ENCODE assay signal across 28 cellular contexts in genomic region chr4:133143775-133144430, GRCh38. TPM values are rescaled to one million over a fixed set of nuclear protein-coding genes. Genes with fewer than 3 reads are reported as not detected.
"Had no signal": no experiment of that assay in that cellular context is flagged by ENCODE, and none has a peak within 500 bp of the region (broad histone marks: within the 10 kb centered on the region; RNA-seq: fewer than 3 reads in every experiment).

No MANE protein-coding gene starts in this region.

- H3K9ac ChIP-seq: parathyroid adenoma had no signal

- H3K36me3 Mint-ChIP-seq: activated CD8-positive, alpha-beta memory T cell treated with anti-CD3 and anti-CD28 coated beads, Interleukin-2, amount 10 ng/mL, durations not matched to agents 7 days and 5 days; naive thymus-derived CD8-positive, alpha-beta T cell had no signal

- H3K27ac ChIP-seq: breast epithelium, epithelial cell of prostate, esophagus squamous epithelium, heart right ventricle, lower lobe of right lung, parathyroid adenoma, right atrium auricular region, spleen, testis, transverse colon had no signal

- H3K27me3 ChIP-seq: testis had no signal

- H3K4me3 Mint-ChIP-seq: activated CD4-positive, alpha-beta T cell treated with anti-CD3 and anti-CD28 coated beads for 36 hours; activated CD8-positive, alpha-beta memory T cell treated with anti-CD3 and anti-CD28 coated beads, Interleukin-2, amount 10 ng/mL, durations not matched to agents 7 days and 5 days; activated CD8-positive, alpha-beta T cell treated with anti-CD3 and anti-CD28 coated beads, Interleukin-2, amount 10 ng/mL, durations not matched to agents 7 days and 5 days; dendritic cell treated with granulocyte-macrophage colony-stimulating factor and Interleukin-4, amounts not matched to agents 40 ng/mL and 50 ng/mL, for 4 days; naive thymus-derived CD8-positive, alpha-beta T cell; neural crest cell had no signal

- DNase-seq: activated CD4-positive, alpha-beta T cell treated with anti-CD3 and anti-CD28 coated beads for 36 hours; activated CD4-positive, CD25-positive, alpha-beta regulatory T cell; activated CD8-positive, alpha-beta memory T cell treated with anti-CD3 and anti-CD28 coated beads, Interleukin-2, amount 10 ng/mL, durations not matched to agents 7 days and 5 days; activated CD8-positive, alpha-beta T cell treated with anti-CD3 and anti-CD28 coated beads, Interleukin-2, amount 10 ng/mL, durations not matched to agents 7 days and 5 days; activated T-cell treated with anti-CD3 and anti-CD28 coated beads, Interleukin-2, amount 50 U/mL, for 48 hours; central memory CD4-positive, alpha-beta T cell; effector CD8-positive, alpha-beta T cell; esophagus squamous epithelium; foreskin melanocyte; heart right ventricle; lower lobe of right lung; mesenchymal stem cell; naive thymus-derived CD8-positive, alpha-beta T cell; occipital lobe; spleen; stimulated activated naive CD4-positive, alpha-beta T cell; T-helper 2 cell; testis; transverse colon had no signal

- H2AFZ ChIP-seq: parathyroid adenoma had no signal

- H3K27ac Mint-ChIP-seq: activated CD4-positive, alpha-beta T cell treated with anti-CD3 and anti-CD28 coated beads for 36 hours; activated CD8-positive, alpha-beta memory T cell treated with anti-CD3 and anti-CD28 coated beads, Interleukin-2, amount 10 ng/mL, durations not matched to agents 7 days and 5 days; activated CD8-positive, alpha-beta T cell treated with anti-CD3 and anti-CD28 coated beads, Interleukin-2, amount 10 ng/mL, durations not matched to agents 7 days and 5 days; activated naive CD4-positive, alpha-beta T cell treated with anti-CD3 and anti-CD28 coated beads, Interleukin-2, amount 50 U/mL, for 72 hours; activated T-helper 2 cell treated with anti-CD3 and anti-CD28 coated beads, Interferon-gamma antibody, Interleukin-2, Interleukin-4, amounts not matched to agents 10 μg/mL and 5 μg/mL and 100 μg/mL, durations not matched to agents 14 hours and 24 hours and 36 hours; dendritic cell treated with granulocyte-macrophage colony-stimulating factor and Interleukin-4, amounts not matched to agents 40 ng/mL and 50 ng/mL, for 4 days; naive thymus-derived CD8-positive, alpha-beta T cell had no signal

- H3K9me3 ChIP-seq: breast epithelium, esophagus squamous epithelium, heart right ventricle, lower lobe of right lung, right atrium auricular region, spleen, testis, transverse colon had no signal

- H3K4me1 ChIP-seq: parathyroid adenoma, testis had no signal

- H3K9me3 Mint-ChIP-seq: activated naive CD4-positive, alpha-beta T cell treated with anti-CD3 and anti-CD28 coated beads, Interleukin-2, amount 50 U/mL, for 72 hours; activated T-helper 2 cell treated with anti-CD3 and anti-CD28 coated beads, Interferon-gamma antibody, Interleukin-2, Interleukin-4, amounts not matched to agents 10 μg/mL and 5 μg/mL and 100 μg/mL, durations not matched to agents 14 hours and 24 hours and 36 hours; dendritic cell treated with granulocyte-macrophage colony-stimulating factor and Interleukin-4, amounts not matched to agents 40 ng/mL and 50 ng/mL, for 4 days; neural crest cell had no signal

- H3K4me3 ChIP-seq: breast epithelium, esophagus squamous epithelium, heart right ventricle, lower lobe of right lung, right atrium auricular region, spleen, testis, transverse colon had no signal

- H3K79me2 ChIP-seq: parathyroid adenoma had no signal

- H3K36me3 ChIP-seq: breast epithelium, esophagus squamous epithelium, heart right ventricle, lower lobe of right lung, right atrium auricular region, spleen, transverse colon had no signal

RNA-seq across cellular contexts. Expression of gene PCDH10, which starts 5.2 kb away (rescaled TPM):
- total RNA-seq: activated CD4-positive, alpha-beta T cell treated with anti-CD3 and anti-CD28 coated beads for 36 hours; activated CD8-positive, alpha-beta memory T cell treated with anti-CD3 and anti-CD28 coated beads, Interleukin-2, amount 10 ng/mL, durations not matched to agents 7 days and 5 days; activated CD8-positive, alpha-beta T cell treated with anti-CD3 and anti-CD28 coated beads, Interleukin-2, amount 10 ng/mL, durations not matched to agents 7 days and 5 days; activated naive CD4-positive, alpha-beta T cell treated with anti-CD3 and anti-CD28 coated beads, Interleukin-2, amount 50 U/mL, for 72 hours; left lobe of liver; naive thymus-derived CD8-positive, alpha-beta T cell had no signal
- polyA plus RNA-seq: naive thymus-derived CD8-positive, alpha-beta T cell had no signal
